1 cellular context compared by ENCODE assay signal in the genomic region with DNA sequence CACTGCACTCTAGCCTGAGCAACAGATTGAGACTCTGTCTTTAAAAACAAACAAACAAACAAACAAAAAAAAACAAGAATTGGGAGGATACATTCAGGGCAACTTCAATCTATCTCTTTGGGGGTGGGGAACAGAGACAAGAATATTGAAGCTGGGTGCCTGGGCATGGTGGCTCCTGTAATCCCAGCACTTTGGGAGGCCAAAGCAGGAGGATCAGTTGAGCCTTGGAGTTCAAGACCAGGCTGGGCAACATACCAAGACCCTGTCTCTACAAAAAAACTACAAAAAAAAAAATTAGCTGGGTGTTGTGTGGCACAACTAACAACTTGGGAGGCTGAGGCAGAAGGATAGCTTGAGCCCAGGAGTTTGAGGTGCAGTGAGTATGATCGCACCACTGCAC.
TF ChIP-seq lines count a peak whose summit lies in the region.

No MANE protein-coding gene starts in this region.

TF ChIP-seq in H1, 55 proteins besides CTCF, POLR2A, EP300 and RAD21:
- TF ChIP-seq SIN3A (conservative IDR thresholded peaks at IDR 0.05 in 1 of 2, IDR thresholded peaks at IDR 0.05 in 1 of 2; ENCODE audit: low read depth in 1 of 2, low read length in 2 of 2): no peak
